In the genomic region with DNA sequence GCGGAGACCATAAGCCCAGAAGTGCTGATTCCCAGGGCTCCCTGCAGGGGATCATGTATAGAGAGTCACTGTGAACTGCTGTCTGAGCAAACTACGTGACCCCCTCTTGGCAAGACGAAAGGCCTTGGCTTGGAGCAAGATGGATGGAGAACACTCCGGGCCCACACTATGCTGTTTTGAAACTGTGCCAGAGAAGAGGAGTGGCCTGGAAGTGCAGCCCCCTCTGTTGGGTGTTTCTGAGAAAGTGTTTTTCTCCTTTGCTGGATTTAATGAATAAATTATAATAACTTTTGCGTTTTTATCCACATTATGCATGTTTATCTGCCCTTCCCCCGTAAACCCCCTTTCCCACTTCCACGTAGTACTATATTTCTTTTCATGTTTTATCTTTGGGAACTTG, we compare ENCODE assay signal across 20 cellular contexts.
DNase-seq lines count a peak whose midpoint lies in the region; ATAC-seq and TF ChIP-seq lines count a peak whose summit lies in the region.
"Had no signal": no experiment of that assay in that cellular context is flagged by ENCODE, and none has a peak within 500 bp of the region (broad histone marks: within the 10 kb centered on the region; RNA-seq: fewer than 3 reads in every experiment).

No MANE protein-coding gene starts in this region.

- no peaks in the 10 kb centered on the region for H3K9me3 ChIP-seq in BE2C
- H3K9me3 ChIP-seq: SJSA1 had no signal

- no peak for ATAC-seq in GM21825 (IDR thresholded peaks at IDR 0.05; ENCODE audit: unreplicated experiment)
- ATAC-seq: GM12878, HepG2, Panc1 had no signal

- H3K4me3 ChIP-seq in BE2C (ENCODE audit: low read depth, low read length), result no peak overlapping the region
- H3K4me3 ChIP-seq: GM12878, SJSA1 had no signal

- H3K36me3 Mint-ChIP-seq in HFFc6 (ENCODE audit: low read depth), result no peaks in the 10 kb centered on the region

- TF ChIP-seq CTCF in BE2C (IDR thresholded peaks at IDR 0.05; ENCODE audit: low read depth, low read length), result peak; percentile 50
- TF ChIP-seq CTCF in HFFc6 (IDR thresholded peaks at IDR 0.05), result no peak

- H3K27me3 ChIP-seq in BE2C, result no peaks in the 10 kb centered on the region
- H3K27me3 ChIP-seq: SJSA1 had no signal

- peaks cover 8% of the 10 kb centered on the region; the same call in 1 of the 2 replicates for H3K4me1 ChIP-seq in BE2C
- H3K4me1 ChIP-seq: SJSA1 had no signal

- DNase-seq in BE2C, result no peak
- DNase-seq in ELF-1 (ENCODE audit: low read depth, low spot score), result peak; percentile 15
- peak; percentile 37 for DNase-seq in NCI-H69 (lab: John Stamatoyannopoulos, UW)
- peak; percentile 23 for DNase-seq in iPS-NIHi11 (ENCODE audit: low spot score)
- no peak for DNase-seq in NCI-H2081 treated with DMSO at 0.1 percent for 48 hours (lab: John Stamatoyannopoulos, UW)
- DNase-seq in HFFc6, result no peak
- DNase-seq: ACHN, GOT3, KG1, MV-4-11, NCI-H1417 treated with DMSO at 0.1 percent for 48 hours, NCI-H187 treated with DMSO at 0.1 percent for 48 hours, NCI-H510A, SW 1271, T-helper 2 cell had no signal

- H3K36me3 ChIP-seq in BE2C, result no peaks in the 10 kb centered on the region; the same call in 1 of the 2 replicates
- H3K36me3 ChIP-seq: SJSA1 had no signal

- no peaks in the 10 kb centered on the region for H3K4me1 Mint-ChIP-seq in HFFc6 (ENCODE audit: low read depth)

- no peak overlapping the region for H3K27ac Mint-ChIP-seq in HFFc6

- peaks cover 2% of the 10 kb centered on the region; the same call in 1 of the 2 replicates for H3K27me3 Mint-ChIP-seq in HFFc6 (ENCODE audit: insufficient read depth)

- H3K9me3 Mint-ChIP-seq in HFFc6, result peaks cover 15% of the 10 kb centered on the region

- no peak overlapping the region for H3K4me3 Mint-ChIP-seq in HFFc6

Comparison
In these comparisons a context has a peak if more than half of its experiments do, and no peak if none do; other contexts are left out.
1. DNase-seq: peak in ELF-1 (single experiment), NCI-H69 (single experiment) and iPS-NIHi11 (single experiment); none in BE2C (single experiment), NCI-H2081 treated with DMSO at 0.1 percent for 48 hours (single experiment) and HFFc6 (single experiment).